In genomic region chr4:69104719-69105275, GRCh38 we compare ENCODE assay signal across 16 cellular contexts. TPM values are rescaled to one million over a fixed set of nuclear protein-coding genes. Genes with fewer than 3 reads are reported as not detected.
DNase-seq lines count a peak whose midpoint lies in the region; ATAC-seq, FAIRE-seq and TF ChIP-seq lines count a peak whose summit lies in the region.
"Had no signal": no experiment of that assay in that cellular context is flagged by ENCODE, and none has a peak within 500 bp of the region (broad histone marks: within the 10 kb centered on the region; RNA-seq: fewer than 3 reads in every experiment).

No MANE protein-coding gene starts in this region.

- H3K36me3 ChIP-seq in Peyer's patch = no peaks in the 10 kb centered on the region
- H3K36me3 ChIP-seq in small intestine (ENCODE audit: control insufficient read depth in 2 of 2, insufficient read depth in 2 of 2, low read length in 2 of 2) = peaks cover 0 to 5% of the 10 kb centered on the region in 2 donors
- H3K36me3 ChIP-seq in tibial artery = no peaks in the 10 kb centered on the region
- H3K36me3 ChIP-seq: BLaER1 treated with 17β-estradiol and CSF1 and Interleukin-3, amounts not matched to agents 10 nM and 100 nM had no signal

- no peak for TF ChIP-seq POLR2A in Peyer's patch (IDR thresholded peaks at IDR 0.05)

- no peaks in the 10 kb centered on the region for H3K4me1 ChIP-seq in Peyer's patch
- H3K4me1 ChIP-seq in small intestine (ENCODE audit: control insufficient read depth in 2 of 2, insufficient read depth in 1 of 2, low read depth in 1 of 2, low read length in 1 of 2) = no peaks in the 10 kb centered on the region
- H3K4me1 ChIP-seq in tibial artery = no peaks in the 10 kb centered on the region
- H3K4me1 ChIP-seq: BLaER1 treated with 17β-estradiol and CSF1 and Interleukin-3, amounts not matched to agents 10 nM and 100 nM had no signal

- no peak overlapping the region for H3K4me3 ChIP-seq in Peyer's patch
- no peak overlapping the region for H3K4me3 ChIP-seq in small intestine (ENCODE audit: low read depth in 1 of 2, low read length in 2 of 2)
- H3K4me3 ChIP-seq in tibial artery = no peak overlapping the region
- H3K4me3 ChIP-seq: BLaER1 treated with 17β-estradiol and CSF1 and Interleukin-3, amounts not matched to agents 10 nM and 100 nM; GM23338 had no signal

- H3K27ac ChIP-seq in Peyer's patch (peak overlapping the region in 2 of 4 donors; percentile 36 to 58), epithelial cell of prostate (peak overlapping the region; percentile 18), small intestine (ENCODE audit: low read depth in 1 of 2, low read length in 1 of 2) (peak overlapping the region in 1 of 2 donors; percentile 41), tibial artery (no peak overlapping the region)
- H3K27ac ChIP-seq: BLaER1 treated with 17β-estradiol and CSF1 and Interleukin-3, amounts not matched to agents 10 nM and 100 nM had no signal

- DNase-seq in Peyer's patch (peak in 2 of 3 donors; percentile 61 to 73), epithelial cell of prostate (ENCODE audit: low read depth, low spot score) (no peak), left lobe of liver (ENCODE audit: low spot score) (no peak), small intestine (peak; percentile 84), globus pallidus (ENCODE audit: low spot score) (no peak), tibial artery (no peak), GF-D8 (lab: John Stamatoyannopoulos, UW) (no peak), KG1 (lab: John Stamatoyannopoulos, UW) (no peak)
- DNase-seq: 8988T; CD4-positive, CD25-positive, alpha-beta regulatory T cell; DMS79; H7 had no signal

- no peaks in the 10 kb centered on the region for H3K27me3 ChIP-seq in Peyer's patch
- H3K27me3 ChIP-seq in small intestine (ENCODE audit: control insufficient read depth in 2 of 2, insufficient read depth in 2 of 2, low read length in 2 of 2) = no peaks in the 10 kb centered on the region
- no peaks in the 10 kb centered on the region for H3K27me3 ChIP-seq in tibial artery
- H3K27me3 ChIP-seq: BLaER1 treated with 17β-estradiol and CSF1 and Interleukin-3, amounts not matched to agents 10 nM and 100 nM had no signal

- TF ChIP-seq CTCF in Peyer's patch (IDR thresholded peaks at IDR 0.05) = no peak
- TF ChIP-seq CTCF in tibial artery (IDR thresholded peaks at IDR 0.05) = no peak

- 24 to 63% (median 46%) methylated on average over 2 of the region's 2 CpGs for WGBS in small intestine, 3 donors

- intact Hi-C loops in tibial artery (cut with DNase I; ENCODE audit: low total_unique reads) = no loop called here

- peak; percentile 42 for ATAC-seq in left lobe of liver
- ATAC-seq: GM23338 had no signal

- H3K9me3 ChIP-seq in Peyer's patch = no peaks in the 10 kb centered on the region
- no peaks in the 10 kb centered on the region for H3K9me3 ChIP-seq in small intestine (ENCODE audit: control insufficient read depth, low read depth)
- no peaks in the 10 kb centered on the region for H3K9me3 ChIP-seq in tibial artery
- H3K9me3 ChIP-seq: BLaER1 treated with 17β-estradiol and CSF1 and Interleukin-3, amounts not matched to agents 10 nM and 100 nM had no signal

- FAIRE-seq in small intestine (lab: Jason Lieb, UNC) = no peak
- FAIRE-seq: GM12891 had no signal

RNA-seq across cellular contexts. Expression of gene UGT2B7, which starts 8.5 kb away (rescaled TPM):
- total RNA-seq in Peyer's patch = 10 to 100 TPM in 3 of 4 donors, not detected in 1; 20.5 to 42.2 (median 28.6) TPM
- total RNA-seq in left lobe of liver = 218 TPM
- polyA plus RNA-seq in small intestine = 100 to 1,000 TPM in 1 of 3 donors, 10 to 100 TPM in 2; 20.7 to 106 (median 41.8) TPM
- total RNA-seq: CD4-positive, CD25-positive, alpha-beta regulatory T cell; G401; GM23338; H7 had no signal
- polyA plus RNA-seq: CD4-positive, CD25-positive, alpha-beta regulatory T cell; GM23338 had no signal

Comparison
In these comparisons a context has a peak if more than half of its experiments do, and no peak if none do; other contexts are left out.
1. DNase-seq: peak in Peyer's patch (2 of 3) and small intestine (single experiment); none in epithelial cell of prostate (single experiment), left lobe of liver (single experiment), globus pallidus (single experiment), tibial artery (0 of 2), GF-D8 (single experiment) and KG1 (single experiment).